In genomic region chr3:150620002-150620689, GRCh38 we compare ENCODE assay signal across 16 cellular contexts.
"Had no signal": no experiment of that assay in that cellular context is flagged by ENCODE, and none has a peak within 500 bp of the region (broad histone marks: within the 10 kb centered on the region; RNA-seq: fewer than 3 reads in every experiment).

No MANE protein-coding gene starts in this region.

- H3K4me3 Mint-ChIP-seq: neural progenitor cell, WTC11 had no signal

- H2AFZ ChIP-seq: hepatocyte, neural progenitor cell had no signal

- H3K4me3 ChIP-seq: adrenal gland, cardiac muscle cell, colonic mucosa, esophagus muscularis mucosa, hepatocyte, neural progenitor cell, ovary had no signal

- DNase-seq: activated naive CD4-positive, alpha-beta T cell treated with Interleukin-2 at 50 U/mL for 16 hours; adrenal gland; colonic mucosa; ovary; T-helper 2 cell had no signal

- H3K4me2 ChIP-seq: hepatocyte, neural progenitor cell had no signal

- FAIRE-seq: keratinocyte, TTC549, urothelium cell line had no signal

- H3K27ac ChIP-seq: adrenal gland, cardiac muscle cell, colonic mucosa, esophagus muscularis mucosa, hepatocyte, neural progenitor cell, ovary had no signal

- H3K9ac ChIP-seq: neural progenitor cell had no signal

- ATAC-seq: left lobe of liver, sciatic nerve, SK-N-SH treated with all-trans-retinoic acid at 6 μM for 48 hours, WTC11 had no signal

- H3K4me1 ChIP-seq: colonic mucosa had no signal

- H3K36me3 ChIP-seq: colonic mucosa, ovary had no signal

- H3K27ac Mint-ChIP-seq: neural progenitor cell, WTC11 had no signal

- H3K9me3 Mint-ChIP-seq: WTC11 had no signal

- H3K9me3 ChIP-seq: colonic mucosa, esophagus muscularis mucosa, ovary had no signal

- H3K4me1 Mint-ChIP-seq: neural progenitor cell had no signal

- H3K27me3 ChIP-seq: adrenal gland, cardiac muscle cell, colonic mucosa, esophagus muscularis mucosa, hepatocyte, neural progenitor cell, ovary had no signal
